In genomic region chr13:52356327-52356726, GRCh38 we compare ENCODE assay signal across 1 cellular context.
TF ChIP-seq lines count a peak whose summit lies in the region.

No MANE protein-coding gene starts in this region.

TF ChIP-seq in HEK293, 187 proteins besides CTCF, POLR2A, EP300 and RAD21 (continued from another document and continues in another):
- TF ChIP-seq ZNF518A (tag by site-specific recombination; conservative IDR thresholded peaks at IDR 0.05; ENCODE audit: low read depth) (0 out of 2 replicates have a peak, but pooled peaks have one; percentile 18), SETDB1 (IDR thresholded peaks at IDR 0.05; ENCODE audit: insufficient read length, low read length) (no peak), GLIS2 (tag by site-specific recombination; IDR thresholded peaks at IDR 0.05) (no peak), ZBTB10 (tag by site-specific recombination; IDR thresholded peaks at IDR 0.05) (no peak), AEBP2 (tag by site-specific recombination; IDR thresholded peaks at IDR 0.05; ENCODE audit: borderline replicate concordance) (no peak), OVOL3 (tag by site-specific recombination; IDR thresholded peaks at IDR 0.05) (no peak), ZNF707 (tag by site-specific recombination; IDR thresholded peaks at IDR 0.05) (no peak), ZNF202 (tag by site-specific recombination; IDR thresholded peaks at IDR 0.05; ENCODE audit: borderline replicate concordance) (no peak), INSM2 (tag by site-specific recombination; IDR thresholded peaks at IDR 0.05) (0 out of 2 replicates have a peak, but pooled peaks have one; percentile 21), ZNF324 (tag by site-specific recombination; IDR thresholded peaks at IDR 0.05) (no peak), ZNF449 (tag by site-specific recombination; IDR thresholded peaks at IDR 0.05) (no peak), HOXC10 (CRISPR knock-in tag; IDR thresholded peaks at IDR 0.05) (no peak), ZNF501 (tag by site-specific recombination; IDR thresholded peaks at IDR 0.05) (no peak), ZBTB17 (tag by site-specific recombination; IDR thresholded peaks at IDR 0.05) (no peak), ZNF549 (tag by site-specific recombination; IDR thresholded peaks at IDR 0.05) (no peak), ZNF521 (tag by site-specific recombination; IDR thresholded peaks at IDR 0.05) (no peak), IKZF3 (tag by site-specific recombination; IDR thresholded peaks at IDR 0.05) (0 out of 2 replicates have a peak, but pooled peaks have one; percentile 29), ZNF513 (tag by site-specific recombination; IDR thresholded peaks at IDR 0.05) (no peak), ZNF558 (tag by site-specific recombination; IDR thresholded peaks at IDR 0.05) (0 out of 2 replicates have a peak, but pooled peaks have one; percentile 25), ZNF114 (tag by site-specific recombination; IDR thresholded peaks at IDR 0.05) (no peak), ZNF677 (tag by site-specific recombination; IDR thresholded peaks at IDR 0.05) (no peak), TRIM28 (IDR thresholded peaks at IDR 0.05; ENCODE audit: borderline replicate concordance, low read length) (no peak), ZNF837 (tag by site-specific recombination; IDR thresholded peaks at IDR 0.05) (no peak), ZNF596 (tag by site-specific recombination; IDR thresholded peaks at IDR 0.05) (no peak), ZNF366 (tag by site-specific recombination; conservative IDR thresholded peaks at IDR 0.05) (0 out of 2 replicates have a peak, but pooled peaks have one; percentile 17), ZNF658 (tag by site-specific recombination; IDR thresholded peaks at IDR 0.05) (no peak), YY1 (tag by site-specific recombination; IDR thresholded peaks at IDR 0.05) (no peak), PBX3 (CRISPR knock-in tag; IDR thresholded peaks at IDR 0.05) (no peak), BCL6B (tag by site-specific recombination; IDR thresholded peaks at IDR 0.05) (no peak), ZNF184 (tag by site-specific recombination; IDR thresholded peaks at IDR 0.05) (peak; percentile 73; the same call in 1 of the 2 replicates), ZNF555 (tag by site-specific recombination; conservative IDR thresholded peaks at IDR 0.05) (no peak), ZNF311 (tag by site-specific recombination; IDR thresholded peaks at IDR 0.05; ENCODE audit: borderline replicate concordance) (no peak), ZNF704 (tag by site-specific recombination; IDR thresholded peaks at IDR 0.05) (no peak), KLF1 (tag by site-specific recombination; IDR thresholded peaks at IDR 0.05) (no peak), KLF10 (tag by site-specific recombination; IDR thresholded peaks at IDR 0.05) (no peak), ZNF214 (tag by site-specific recombination; IDR thresholded peaks at IDR 0.05; ENCODE audit: borderline replicate concordance) (no peak), ZFP69B (tag by site-specific recombination; IDR thresholded peaks at IDR 0.05) (no peak), ZNF645 (tag by site-specific recombination; IDR thresholded peaks at IDR 0.05) (no peak), ZBTB20 (tag by site-specific recombination; IDR thresholded peaks at IDR 0.05) (no peak), ZNF561 (tag by site-specific recombination; IDR thresholded peaks at IDR 0.05; ENCODE audit: borderline replicate concordance) (no peak), ZNF2 (tag by site-specific recombination; IDR thresholded peaks at IDR 0.05) (no peak), ZNF426 (tag by site-specific recombination; IDR thresholded peaks at IDR 0.05) (no peak)
